Comparison of ENCODE assay signal across 10 cellular contexts in the genomic region with DNA sequence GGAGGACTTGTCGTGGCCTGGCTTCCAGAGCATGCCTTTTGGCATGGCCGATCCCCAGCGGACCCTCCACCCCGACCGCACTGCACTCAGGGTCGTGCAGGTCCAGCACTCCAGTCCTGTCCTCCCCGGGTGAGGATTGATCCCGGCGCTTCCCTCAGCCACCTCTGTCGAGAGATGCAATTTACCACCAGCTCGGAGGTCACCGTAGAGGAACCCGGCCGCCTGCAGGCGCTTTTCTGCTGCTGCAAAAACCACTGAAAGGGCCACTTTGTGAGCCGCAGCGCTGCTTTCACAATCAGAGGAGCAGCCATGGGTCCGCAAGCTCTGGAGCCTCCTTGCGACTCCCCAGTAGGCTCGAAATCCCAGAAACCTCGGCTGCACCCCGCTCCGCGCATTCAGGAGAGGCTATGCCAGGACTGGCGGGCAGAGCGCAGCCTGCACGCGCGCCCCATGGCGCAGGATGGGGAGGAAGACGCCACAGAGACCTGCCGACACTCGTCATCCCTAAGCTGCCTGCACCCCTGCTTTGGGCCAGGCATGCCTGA.
DNase-seq lines count a peak whose midpoint lies in the region; ATAC-seq and TF ChIP-seq lines count a peak whose summit lies in the region.
"Had no signal": no experiment of that assay in that cellular context is flagged by ENCODE, and none has a peak within 500 bp of the region (broad histone marks: within the 10 kb centered on the region; RNA-seq: fewer than 3 reads in every experiment).

No MANE protein-coding gene starts in this region.

- no peaks in the 10 kb centered on the region for H4K20me1 ChIP-seq in MM.1S (ENCODE audit: insufficient read depth, low read length)

- peak overlapping the region; percentile 45 for H3K4me3 ChIP-seq in MM.1S (ENCODE audit: low read length)
- peak overlapping the region in 3 of 4 donors; percentile 16 to 37 (median 33) for H3K4me3 ChIP-seq in sigmoid colon
- H3K4me3 ChIP-seq: cardiac muscle cell, SK-N-MC had no signal

- H3K9me3 ChIP-seq in MM.1S (replicated peaks; ENCODE audit: insufficient read depth, low read length) (no peaks in the 10 kb centered on the region), sigmoid colon (no peaks in the 10 kb centered on the region)

- 12 to 20% methylated on average over 33 of the region's 33 CpGs for WGBS in sigmoid colon, 2 donors

- H3K9ac ChIP-seq in MM.1S (ENCODE audit: low read length), result no peak overlapping the region

- no peak for TF ChIP-seq EP300 in sigmoid colon (IDR thresholded peaks at IDR 0.05)

- peak overlapping the region; percentile 51 for H3K4me2 ChIP-seq in MM.1S (ENCODE audit: low read depth, low read length)

- no peaks in the 10 kb centered on the region for H3K79me2 ChIP-seq in MM.1S (ENCODE audit: low read length)

- H3K4me1 ChIP-seq in MM.1S (ENCODE audit: low read length), result no peaks in the 10 kb centered on the region
- peaks cover 0 to 12% (median 10%) of the 10 kb centered on the region in 4 donors for H3K4me1 ChIP-seq in sigmoid colon

- H3F3A ChIP-seq in MM.1S (ENCODE audit: insufficient read depth, low read length), result no peaks in the 10 kb centered on the region

- no peak for TF ChIP-seq POLR2A in sigmoid colon (IDR thresholded peaks at IDR 0.05)

- H3K27ac ChIP-seq in MM.1S (ENCODE audit: low read length) (no peak overlapping the region), sigmoid colon (no peak overlapping the region)
- H3K27ac ChIP-seq: cardiac muscle cell, SK-N-MC had no signal

- TF ChIP-seq CTCF in MM.1S (IDR thresholded peaks at IDR 0.05; ENCODE audit: low read length) (no peak), sigmoid colon (IDR thresholded peaks at IDR 0.05) (no peak)

- no peaks in the 10 kb centered on the region for H3K9me2 ChIP-seq in MM.1S (replicated peaks; ENCODE audit: insufficient read depth, low read length)

- 0 out of 2 replicates have a peak, but pooled peaks cover 5% of the 10 kb centered on the region for H3K27me3 ChIP-seq in MM.1S (replicated peaks; ENCODE audit: insufficient read depth, low read length)
- peaks cover 6 to 28% (median 18%) of the 10 kb centered on the region in 3 donors for H3K27me3 ChIP-seq in sigmoid colon
- H3K27me3 ChIP-seq: cardiac muscle cell had no signal

- peak; percentile 27 to 34 for DNase-seq in NOMO-1 (lab: John Stamatoyannopoulos, UW; ENCODE audit: unreplicated experiment in 2 of 2)
- DNase-seq in NOMO-1 treated with dmso at 0.1 percent for 144 hours (lab: John Stamatoyannopoulos, UW; ENCODE audit: unreplicated experiment), result no peak
- DNase-seq in MM.1S, result no peak
- DNase-seq in globus pallidus (ENCODE audit: low spot score), result peak; percentile 13
- DNase-seq in sigmoid colon, result no peak
- DNase-seq in HPDE6-E6E7 (ENCODE audit: extremely low spot score), result no peak

- H2AFZ ChIP-seq in MM.1S (ENCODE audit: low read length), result peak overlapping the region; percentile 38; the same call in 1 of the 2 replicates

- ATAC-seq in HG03025 (IDR thresholded peaks at IDR 0.05; ENCODE audit: low FRiP score, unreplicated experiment), result no peak
- no peak for ATAC-seq in GM19351 (IDR thresholded peaks at IDR 0.05; ENCODE audit: unreplicated experiment)

- intact Hi-C loops in sigmoid colon (cut with DNase I), result no loop called here

- H3K36me3 ChIP-seq in MM.1S (replicated peaks; ENCODE audit: insufficient read depth, low read length) (no peaks in the 10 kb centered on the region), sigmoid colon (no peaks in the 10 kb centered on the region)
- H3K36me3 ChIP-seq: cardiac muscle cell had no signal

Comparison
In these comparisons a context has a peak if more than half of its experiments do, and no peak if none do; other contexts are left out.
1. DNase-seq: peak in NOMO-1 (2 of 2) and globus pallidus (single experiment); none in NOMO-1 treated with dmso at 0.1 percent for 144 hours (single experiment), MM.1S (single experiment), sigmoid colon (single experiment) and HPDE6-E6E7 (single experiment).